23 cellular contexts compared by ENCODE assay signal in genomic region chr12:133204264-133204603, GRCh38. TPM values are rescaled to one million over a fixed set of nuclear protein-coding genes. Genes with fewer than 3 reads are reported as not detected.
DNase-seq lines count a peak whose midpoint lies in the region; ATAC-seq and TF ChIP-seq lines count a peak whose summit lies in the region.
"Had no signal": no experiment of that assay in that cellular context is flagged by ENCODE, and none has a peak within 500 bp of the region (broad histone marks: within the 10 kb centered on the region; RNA-seq: fewer than 3 reads in every experiment).

No MANE protein-coding gene starts in this region.

- H3K27me3 ChIP-seq in adipocyte (replicated peaks; ENCODE audit: control insufficient read depth, insufficient read depth, low read length) (no peaks in the 10 kb centered on the region), mucosa of stomach (ENCODE audit: control insufficient read depth, insufficient read depth, low read length) (no peaks in the 10 kb centered on the region)
- H3K27me3 ChIP-seq: foreskin keratinocyte, left lung, spleen had no signal

- H3K36me3 Mint-ChIP-seq in activated T-cell treated with anti-CD3 and anti-CD28 coated beads, Interleukin-2, amount 50 U/mL, for 72 hours (ENCODE audit: insufficient read depth in 2 of 2), result peaks cover 58 to 75% of the 10 kb centered on the region in 2 donors
- H3K36me3 Mint-ChIP-seq in activated T-cell treated with anti-CD3 and anti-CD28 coated beads, Interleukin-2, amount 50 U/mL, for 24 hours (ENCODE audit: low read depth), result peaks cover 80% of the 10 kb centered on the region
- peaks cover 68% of the 10 kb centered on the region for H3K36me3 Mint-ChIP-seq in type B pancreatic cell

- H3K27ac Mint-ChIP-seq in activated T-cell treated with anti-CD3 and anti-CD28 coated beads, Interleukin-2, amount 50 U/mL, for 72 hours, result peak overlapping the region; percentile 95
- no peak overlapping the region for H3K27ac Mint-ChIP-seq in activated T-cell treated with anti-CD3 and anti-CD28 coated beads, Interleukin-2, amount 50 U/mL, for 24 hours
- peak overlapping the region; percentile 56 for H3K27ac Mint-ChIP-seq in type B pancreatic cell
- H3K27ac Mint-ChIP-seq: activated CD4-positive, alpha-beta T cell treated with anti-CD3 and anti-CD28 coated beads for 36 hours; HFFc6 had no signal

- H3K9me3 ChIP-seq in adipocyte (ENCODE audit: control insufficient read depth, low read length), result peaks cover 90% of the 10 kb centered on the region
- H3K9me3 ChIP-seq in mucosa of stomach (ENCODE audit: control insufficient read depth, low read length), result peaks cover 54% of the 10 kb centered on the region

- H3K4me1 ChIP-seq in adipocyte (ENCODE audit: control insufficient read depth, insufficient read depth, low read length), result no peaks in the 10 kb centered on the region
- H3K4me1 ChIP-seq in mucosa of stomach (ENCODE audit: control insufficient read depth, insufficient read depth, low read length), result no peaks in the 10 kb centered on the region
- H3K4me1 ChIP-seq: foreskin keratinocyte, left lung, parathyroid adenoma, spleen had no signal

- H3K36me3 ChIP-seq in adipocyte (ENCODE audit: control insufficient read depth, insufficient read depth, low read length, severe bottlenecking) (peaks cover 58% of the 10 kb centered on the region), mucosa of stomach (ENCODE audit: control insufficient read depth, insufficient read depth, low read length) (peaks cover 16% of the 10 kb centered on the region)

- TF ChIP-seq CTCF in type B pancreatic cell (conservative IDR thresholded peaks at IDR 0.05), result no peak

- no peak for DNase-seq in activated T-cell treated with anti-CD3 and anti-CD28 coated beads, Interleukin-2, amount 50 U/mL, for 72 hours
- DNase-seq in activated T-cell treated with anti-CD3 and anti-CD28 coated beads, Interleukin-2, amount 50 U/mL, for 24 hours, result no peak
- DNase-seq in adipocyte (ENCODE audit: low read depth), result no peak
- DNase-seq in type B pancreatic cell (ENCODE audit: extremely low spot score, unreplicated experiment), result no peak
- DNase-seq in SIG-M5 treated with dmso at 0.1 percent for 504 hours (lab: John Stamatoyannopoulos, UW; ENCODE audit: unreplicated experiment), result no peak
- DNase-seq: activated CD4-positive, alpha-beta T cell treated with anti-CD3 and anti-CD28 coated beads for 36 hours; activated gamma-delta T cell; aorta; foreskin keratinocyte; HFFc6; left lung; MM.1S; NCI-H2029 treated with DMSO at 0.1 percent for 48 hours; NCI-H526; spleen; trophoblast cell had no signal

- H3K4me3 ChIP-seq in adipocyte (ENCODE audit: low read length) (peak overlapping the region; percentile 77), mucosa of stomach (ENCODE audit: low read length) (peak overlapping the region; percentile 17)
- H3K4me3 ChIP-seq: left lung had no signal

- ATAC-seq in activated T-cell treated with anti-CD3 and anti-CD28 coated beads, Interleukin-2, amount 50 U/mL, for 72 hours (replicated peaks in 1 of 2), result no peak
- no peak for ATAC-seq in GM21529 (IDR thresholded peaks at IDR 0.05; ENCODE audit: unreplicated experiment)
- no peak for ATAC-seq in HG02759 (IDR thresholded peaks at IDR 0.05; ENCODE audit: unreplicated experiment)
- ATAC-seq: activated CD4-positive, alpha-beta T cell treated with anti-CD3 and anti-CD28 coated beads for 36 hours; foreskin keratinocyte; HepG2; left lung had no signal

- no peak overlapping the region for H3K9ac ChIP-seq in adipocyte (ENCODE audit: low read length)
- no peak overlapping the region for H3K9ac ChIP-seq in mucosa of stomach (ENCODE audit: low read length)
- H3K9ac ChIP-seq: parathyroid adenoma had no signal

- H3K4me3 Mint-ChIP-seq in activated T-cell treated with anti-CD3 and anti-CD28 coated beads, Interleukin-2, amount 50 U/mL, for 72 hours, result no peak overlapping the region
- H3K4me3 Mint-ChIP-seq in activated T-cell treated with anti-CD3 and anti-CD28 coated beads, Interleukin-2, amount 50 U/mL, for 24 hours, result no peak overlapping the region
- no peak overlapping the region for H3K4me3 Mint-ChIP-seq in type B pancreatic cell
- H3K4me3 Mint-ChIP-seq: activated CD4-positive, alpha-beta T cell treated with anti-CD3 and anti-CD28 coated beads for 36 hours had no signal

- no peaks in the 10 kb centered on the region for H3K4me1 Mint-ChIP-seq in activated T-cell treated with anti-CD3 and anti-CD28 coated beads, Interleukin-2, amount 50 U/mL, for 72 hours (ENCODE audit: low read depth)
- H3K4me1 Mint-ChIP-seq in activated T-cell treated with anti-CD3 and anti-CD28 coated beads, Interleukin-2, amount 50 U/mL, for 24 hours (ENCODE audit: low read depth), result no peaks in the 10 kb centered on the region
- H3K4me1 Mint-ChIP-seq in type B pancreatic cell (ENCODE audit: unreplicated experiment), result no peaks in the 10 kb centered on the region
- H3K4me1 Mint-ChIP-seq: activated CD4-positive, alpha-beta T cell treated with anti-CD3 and anti-CD28 coated beads for 36 hours had no signal

- no peaks in the 10 kb centered on the region for H3K27me3 Mint-ChIP-seq in activated T-cell treated with anti-CD3 and anti-CD28 coated beads, Interleukin-2, amount 50 U/mL, for 72 hours (ENCODE audit: low read depth)
- no peaks in the 10 kb centered on the region for H3K27me3 Mint-ChIP-seq in activated T-cell treated with anti-CD3 and anti-CD28 coated beads, Interleukin-2, amount 50 U/mL, for 24 hours
- H3K27me3 Mint-ChIP-seq in type B pancreatic cell, result no peaks in the 10 kb centered on the region
- H3K27me3 Mint-ChIP-seq: activated CD4-positive, alpha-beta T cell treated with anti-CD3 and anti-CD28 coated beads for 36 hours had no signal

- H3K9me3 Mint-ChIP-seq in activated T-cell treated with anti-CD3 and anti-CD28 coated beads, Interleukin-2, amount 50 U/mL, for 72 hours, result peaks cover 30 to 36% of the 10 kb centered on the region in 2 donors
- H3K9me3 Mint-ChIP-seq in activated T-cell treated with anti-CD3 and anti-CD28 coated beads, Interleukin-2, amount 50 U/mL, for 24 hours, result peaks cover 59% of the 10 kb centered on the region
- H3K9me3 Mint-ChIP-seq in type B pancreatic cell, result peaks cover 46% of the 10 kb centered on the region

RNA-seq across cellular contexts. Expression of gene ZNF268, which starts 22.9 kb away (rescaled TPM):
- total RNA-seq in activated T-cell treated with anti-CD3 and anti-CD28 coated beads, Interleukin-2, amount 50 U/mL, for 72 hours, result 10 to 100 TPM; 16.7 to 18.8 TPM
- 27.6 and 32.4 TPM in 2 replicates for total RNA-seq in type B pancreatic cell (ENCODE audit: low replicate concordance)

RNA-seq across cellular contexts. Expression of gene ANHX, which starts 31.4 kb away (rescaled TPM):
- not detected for total RNA-seq in activated T-cell treated with anti-CD3 and anti-CD28 coated beads, Interleukin-2, amount 50 U/mL, for 72 hours
- not detected in 2 replicates for total RNA-seq in type B pancreatic cell (ENCODE audit: low replicate concordance)
- total RNA-seq: activated CD4-positive, alpha-beta T cell treated with anti-CD3 and anti-CD28 coated beads for 36 hours; aorta; endothelial cell of umbilical vein; foreskin keratinocyte; HepG2; HFFc6; left lung; mucosa of gallbladder; spleen had no signal
